8 cellular contexts compared by ENCODE assay signal in genomic region chr4:139015269-139015947, GRCh38. TPM values are rescaled to one million over a fixed set of nuclear protein-coding genes. Genes with fewer than 3 reads are reported as not detected.
DNase-seq lines count a peak whose midpoint lies in the region; ATAC-seq and TF ChIP-seq lines count a peak whose summit lies in the region.

Gene NOCT (plus strand): TSS chr4:139015781. CDS start chr4:139015982, 201 bp downstream.

- H3K4me3 ChIP-seq in WERI-Rb-1 (ENCODE audit: low read depth, low read length) (peak within 1 kb of the TSS; percentile 96), breast epithelium (peak within 1 kb of the TSS; percentile 69 to 85 (median 77)), skin epidermis (peak within 1 kb of the TSS; percentile 70 to 93 (median 80))

- peak within 1 kb of the TSS; percentile 99 for H3K27ac ChIP-seq in WERI-Rb-1
- peak within 1 kb of the TSS; percentile 89 to 95 for H3K27ac ChIP-seq in breast epithelium
- peak within 1 kb of the TSS; percentile 42 to 99 (median 94) for H3K27ac ChIP-seq in skin epidermis

- peak; percentile 93 for DNase-seq in AG08396 (ENCODE audit: low spot score)
- DNase-seq in NCI-H2227 (lab: John Stamatoyannopoulos, UW; ENCODE audit: unreplicated experiment) = peak; percentile 89
- DNase-seq in WERI-Rb-1 = peak; percentile 97
- DNase-seq in breast epithelium (ENCODE audit: low spot score in 2 of 2) = peak; percentile 83 to 88
- peak; percentile 89 for DNase-seq in iPS-NIHi11 (ENCODE audit: low spot score)

- intact Hi-C loops in breast epithelium (cut with DNase I; ENCODE audit: low total_unique reads) = no loop called here

- peak; percentile 26 for TF ChIP-seq CTCF in WERI-Rb-1 (IDR thresholded peaks at IDR 0.05; ENCODE audit: low read depth, low read length)
- peak; percentile 19 to 62 (median 43) for TF ChIP-seq CTCF in breast epithelium (IDR thresholded peaks at IDR 0.05)

- peak; percentile 96 for ATAC-seq in GM18909 (IDR thresholded peaks at IDR 0.05; ENCODE audit: poor library complexity, unreplicated experiment)
- ATAC-seq in HG03159 (IDR thresholded peaks at IDR 0.05; ENCODE audit: unreplicated experiment) = peak; percentile 95

- no peaks in the 10 kb centered on the region for H3K9me3 ChIP-seq in WERI-Rb-1 (ENCODE audit: severe bottlenecking)
- H3K9me3 ChIP-seq in breast epithelium = no peaks in the 10 kb centered on the region

- no peaks in the 10 kb centered on the region for H3K27me3 ChIP-seq in WERI-Rb-1 (ENCODE audit: insufficient read depth, low read depth, severe bottlenecking)
- H3K27me3 ChIP-seq in breast epithelium = no peaks in the 10 kb centered on the region

- H3K36me3 ChIP-seq in WERI-Rb-1 (peaks cover 32% of the 10 kb centered on the region), breast epithelium (no peaks in the 10 kb centered on the region)

- TF ChIP-seq POLR2A in breast epithelium (IDR thresholded peaks at IDR 0.05) = peak; percentile 51

- no peaks in the 10 kb centered on the region for H3K4me1 ChIP-seq in breast epithelium

RNA-seq across cellular contexts. Expression of gene NOCT, which starts in this region (rescaled TPM):
- total RNA-seq in breast epithelium = 1 to 10 TPM; 4.0 to 9.5 (median 6.4) TPM

Comparison
In these comparisons a context has a peak if more than half of its experiments do, and no peak if none do; other contexts are left out.
1. Peak in every context shown above with its lines: DNase-seq, ATAC-seq, H3K4me3 ChIP-seq and H3K27ac ChIP-seq.